In genomic region chr12:42750356-42750755, GRCh38 we compare ENCODE assay signal across 33 cellular contexts.
"Had no signal": no experiment of that assay in that cellular context is flagged by ENCODE, and none has a peak within 500 bp of the region (broad histone marks: within the 10 kb centered on the region; RNA-seq: fewer than 3 reads in every experiment).

No MANE protein-coding gene starts in this region.

- FAIRE-seq: colon, TTC549 had no signal

- H3K4me3 Mint-ChIP-seq: activated CD4-positive, alpha-beta memory T cell treated with anti-CD3 and anti-CD28 coated beads, Interleukin-2, amount 10 ng/mL, durations not matched to agents 7 days and 5 days; activated CD4-positive, alpha-beta T cell treated with anti-CD3 and anti-CD28 coated beads for 36 hours; activated CD4-positive, alpha-beta T cell treated with anti-CD3 and anti-CD28 coated beads, Interleukin-2, amount 10 ng/mL, durations not matched to agents 7 days and 5 days; activated CD8-positive, alpha-beta memory T cell treated with anti-CD3 and anti-CD28 coated beads, Interleukin-2, amount 10 ng/mL, durations not matched to agents 7 days and 5 days; activated CD8-positive, alpha-beta T cell treated with anti-CD3 and anti-CD28 coated beads, Interleukin-2, amount 10 ng/mL, durations not matched to agents 7 days and 5 days; activated naive CD4-positive, alpha-beta T cell treated with anti-CD3 and anti-CD28 coated beads, Interleukin-2, amount 10 ng/mL, durations not matched to agents 7 days and 5 days; activated naive CD4-positive, alpha-beta T cell treated with anti-CD3 and anti-CD28 coated beads, Interleukin-2, amount 50 U/mL, for 24 hours; activated naive CD8-positive, alpha-beta T cell; activated naive CD8-positive, alpha-beta T cell treated with anti-CD3 and anti-CD28 coated beads, Interleukin-2, amount 10 ng/mL, durations not matched to agents 7 days and 5 days; activated naive CD8-positive, alpha-beta T cell treated with anti-CD3 and anti-CD28 coated beads, Interleukin-2, amount 50 U/mL, for 24 hours; activated T-cell treated with anti-CD3 and anti-CD28 coated beads, Interleukin-2, amount 50 U/mL, for 24 hours; brain; T-helper 17 cell had no signal

- H3K36me3 Mint-ChIP-seq: activated CD8-positive, alpha-beta memory T cell treated with anti-CD3 and anti-CD28 coated beads, Interleukin-2, amount 10 ng/mL, durations not matched to agents 7 days and 5 days; activated naive CD4-positive, alpha-beta T cell treated with anti-CD3 and anti-CD28 coated beads, Interleukin-2, amount 10 ng/mL, durations not matched to agents 7 days and 5 days; activated naive CD4-positive, alpha-beta T cell treated with anti-CD3 and anti-CD28 coated beads, Interleukin-2, amount 50 U/mL, for 24 hours; activated naive CD8-positive, alpha-beta T cell; activated naive CD8-positive, alpha-beta T cell treated with anti-CD3 and anti-CD28 coated beads, Interleukin-2, amount 10 ng/mL, durations not matched to agents 7 days and 5 days; brain had no signal

- H3K4me1 ChIP-seq: ascending aorta had no signal

- H3K27ac ChIP-seq: ascending aorta, VCaP had no signal

- H3K27ac Mint-ChIP-seq: activated CD4-positive, alpha-beta memory T cell treated with anti-CD3 and anti-CD28 coated beads, Interleukin-2, amount 10 ng/mL, durations not matched to agents 7 days and 5 days; activated CD4-positive, alpha-beta T cell treated with anti-CD3 and anti-CD28 coated beads for 36 hours; activated CD4-positive, alpha-beta T cell treated with anti-CD3 and anti-CD28 coated beads, Interleukin-2, amount 10 ng/mL, durations not matched to agents 7 days and 5 days; activated CD8-positive, alpha-beta memory T cell treated with anti-CD3 and anti-CD28 coated beads, Interleukin-2, amount 10 ng/mL, durations not matched to agents 7 days and 5 days; activated CD8-positive, alpha-beta T cell treated with anti-CD3 and anti-CD28 coated beads, Interleukin-2, amount 10 ng/mL, durations not matched to agents 7 days and 5 days; activated naive CD4-positive, alpha-beta T cell treated with anti-CD3 and anti-CD28 coated beads, Interleukin-2, amount 10 ng/mL, durations not matched to agents 7 days and 5 days; activated naive CD4-positive, alpha-beta T cell treated with anti-CD3 and anti-CD28 coated beads, Interleukin-2, amount 50 U/mL, for 24 hours; activated naive CD8-positive, alpha-beta T cell; activated naive CD8-positive, alpha-beta T cell treated with anti-CD3 and anti-CD28 coated beads, Interleukin-2, amount 10 ng/mL, durations not matched to agents 7 days and 5 days; activated naive CD8-positive, alpha-beta T cell treated with anti-CD3 and anti-CD28 coated beads, Interleukin-2, amount 50 U/mL, for 24 hours; activated T-cell treated with anti-CD3 and anti-CD28 coated beads, Interleukin-2, amount 50 U/mL, for 24 hours; activated T-helper 2 cell treated with anti-CD3 and anti-CD28 coated beads, Interferon-gamma antibody, Interleukin-2, Interleukin-4, amounts not matched to agents 10 μg/mL and 5 μg/mL and 100 μg/mL, durations not matched to agents 14 hours and 24 hours and 36 hours; brain; T-helper 17 cell had no signal

- H3K4me3 ChIP-seq: ascending aorta had no signal

- ATAC-seq: activated CD4-positive, alpha-beta T cell treated with anti-CD3 and anti-CD28 coated beads for 36 hours; activated CD4-positive, CD25-positive, alpha-beta regulatory T cell treated with anti-CD3 and anti-CD28 coated beads, Interleukin-2, amount 50 U/mL, for 24 hours; activated CD8-positive, alpha-beta memory T cell treated with anti-CD3 and anti-CD28 coated beads, Interleukin-2, amount 10 ng/mL, durations not matched to agents 7 days and 5 days; activated CD8-positive, alpha-beta T cell treated with anti-CD3 and anti-CD28 coated beads, Interleukin-2, amount 10 ng/mL, durations not matched to agents 7 days and 5 days; activated naive CD8-positive, alpha-beta T cell treated with anti-CD3 and anti-CD28 coated beads, Interleukin-2, amount 50 U/mL, for 24 hours; T-helper 17 cell had no signal

- H3K4me1 Mint-ChIP-seq: activated CD4-positive, alpha-beta memory T cell treated with anti-CD3 and anti-CD28 coated beads, Interleukin-2, amount 10 ng/mL, durations not matched to agents 7 days and 5 days; activated CD4-positive, alpha-beta T cell treated with anti-CD3 and anti-CD28 coated beads for 36 hours; activated CD4-positive, alpha-beta T cell treated with anti-CD3 and anti-CD28 coated beads, Interleukin-2, amount 10 ng/mL, durations not matched to agents 7 days and 5 days; activated CD8-positive, alpha-beta memory T cell treated with anti-CD3 and anti-CD28 coated beads, Interleukin-2, amount 10 ng/mL, durations not matched to agents 7 days and 5 days; activated naive CD4-positive, alpha-beta T cell treated with anti-CD3 and anti-CD28 coated beads, Interleukin-2, amount 10 ng/mL, durations not matched to agents 7 days and 5 days; activated naive CD4-positive, alpha-beta T cell treated with anti-CD3 and anti-CD28 coated beads, Interleukin-2, amount 50 U/mL, for 24 hours; activated naive CD8-positive, alpha-beta T cell treated with anti-CD3 and anti-CD28 coated beads, Interleukin-2, amount 10 ng/mL, durations not matched to agents 7 days and 5 days; activated naive CD8-positive, alpha-beta T cell treated with anti-CD3 and anti-CD28 coated beads, Interleukin-2, amount 50 U/mL, for 24 hours; brain; T-helper 17 cell had no signal

- H3K27me3 Mint-ChIP-seq: activated CD4-positive, alpha-beta memory T cell treated with anti-CD3 and anti-CD28 coated beads, Interleukin-2, amount 10 ng/mL, durations not matched to agents 7 days and 5 days; activated CD4-positive, alpha-beta T cell treated with anti-CD3 and anti-CD28 coated beads for 36 hours; activated CD4-positive, alpha-beta T cell treated with anti-CD3 and anti-CD28 coated beads, Interleukin-2, amount 10 ng/mL, durations not matched to agents 7 days and 5 days; activated CD8-positive, alpha-beta memory T cell treated with anti-CD3 and anti-CD28 coated beads, Interleukin-2, amount 10 ng/mL, durations not matched to agents 7 days and 5 days; activated naive CD4-positive, alpha-beta T cell treated with anti-CD3 and anti-CD28 coated beads, Interleukin-2, amount 10 ng/mL, durations not matched to agents 7 days and 5 days; activated naive CD4-positive, alpha-beta T cell treated with anti-CD3 and anti-CD28 coated beads, Interleukin-2, amount 50 U/mL, for 24 hours; activated naive CD8-positive, alpha-beta T cell treated with anti-CD3 and anti-CD28 coated beads, Interleukin-2, amount 10 ng/mL, durations not matched to agents 7 days and 5 days; T-helper 17 cell had no signal

- H3K36me3 ChIP-seq: ascending aorta had no signal

- H3K9me3 ChIP-seq: ascending aorta had no signal

- H3K27me3 ChIP-seq: ascending aorta had no signal

- DNase-seq: activated CD4-positive, alpha-beta memory T cell treated with anti-CD3 and anti-CD28 coated beads, Interleukin-2, amount 10 ng/mL, durations not matched to agents 7 days and 5 days; activated CD4-positive, alpha-beta T cell treated with anti-CD3 and anti-CD28 coated beads for 1 hour; activated CD4-positive, alpha-beta T cell treated with anti-CD3 and anti-CD28 coated beads for 36 hours; activated CD4-positive, alpha-beta T cell treated with anti-CD3 and anti-CD28 coated beads for 48 hours; activated CD4-positive, alpha-beta T cell treated with anti-CD3 and anti-CD28 coated beads, Interleukin-2, amount 10 ng/mL, durations not matched to agents 7 days and 5 days; activated CD4-positive, alpha-beta T cell treated with anti-CD3 and anti-CD28 coated beads, Interleukin-2, amount 50 U/mL, for 48 hours; activated CD4-positive, CD25-positive, alpha-beta regulatory T cell; activated CD8-positive, alpha-beta memory T cell treated with anti-CD3 and anti-CD28 coated beads for 24 hours; activated CD8-positive, alpha-beta memory T cell treated with anti-CD3 and anti-CD28 coated beads, Interleukin-2, amount 10 ng/mL, durations not matched to agents 7 days and 5 days; activated CD8-positive, alpha-beta memory T cell treated with anti-CD3 and anti-CD28 coated beads, Interleukin-2, amount 50 U/mL, for 48 hours; activated CD8-positive, alpha-beta T cell treated with anti-CD3 and anti-CD28 coated beads, Interleukin-2, amount 10 ng/mL, durations not matched to agents 7 days and 5 days; activated effector memory CD4-positive, alpha-beta T cell treated with Interleukin-2 at 50 U/mL for 16 hours; activated gamma-delta T cell; activated naive CD4-positive, alpha-beta T cell treated with anti-CD3 and anti-CD28 coated beads, Interleukin-2, amount 10 ng/mL, durations not matched to agents 7 days and 5 days; activated naive CD4-positive, alpha-beta T cell treated with Interleukin-2 at 50 U/mL for 16 hours; activated naive CD8-positive, alpha-beta T cell treated with anti-CD3 and anti-CD28 coated beads, Interleukin-2, amount 10 ng/mL, durations not matched to agents 7 days and 5 days; activated naive CD8-positive, alpha-beta T cell treated with anti-CD3 and anti-CD28 coated beads, Interleukin-2, amount 50 U/mL, for 24 hours; activated T-cell treated with anti-CD3 and anti-CD28 coated beads, Interleukin-2, amount 50 U/mL, for 24 hours; activated T-cell treated with anti-CD3 and anti-CD28 coated beads, Interleukin-2, amount 50 U/mL, for 48 hours; amygdala; anterior cingulate cortex; central memory CD4-positive, alpha-beta T cell; T-helper 17 cell; T-helper 9 cell had no signal
